In the genomic region with DNA sequence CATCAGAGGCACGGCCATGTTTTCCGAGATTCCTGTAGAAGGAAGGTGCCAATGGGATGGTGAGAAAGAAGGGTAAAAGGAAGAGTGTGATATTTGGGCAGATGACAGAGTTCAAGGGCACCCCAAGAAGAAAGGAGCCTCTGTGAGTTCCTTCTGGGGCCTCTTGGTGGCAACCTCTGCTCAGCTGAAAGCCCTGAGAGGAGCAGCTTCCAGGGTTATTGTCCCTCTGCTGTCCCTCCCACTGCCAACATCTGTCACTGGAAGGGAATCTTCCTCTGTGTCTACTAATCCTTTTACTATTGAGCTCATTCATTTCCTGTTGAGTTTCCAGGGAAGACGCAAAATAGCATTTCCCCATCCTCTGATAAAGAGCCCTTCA, we compare ENCODE assay signal across 2 cellular contexts.
TF ChIP-seq lines count a peak whose summit lies in the region.

No MANE protein-coding gene starts in this region.

TF ChIP-seq in IMR-90, 13 proteins besides CTCF, POLR2A, EP300 and RAD21:
- no peak for TF ChIP-seq CHD1 (IDR thresholded peaks at IDR 0.05; ENCODE audit: low read depth, low read length)
- no peak for TF ChIP-seq NFE2L2 (IDR thresholded peaks at IDR 0.05; ENCODE audit: low read depth, low read length)
- TF ChIP-seq RFX5 (IDR thresholded peaks at IDR 0.05; ENCODE audit: low read depth, low read length) = no peak
- no peak for TF ChIP-seq FOS (IDR thresholded peaks at IDR 0.05; ENCODE audit: low read depth, low read length)
- TF ChIP-seq MAZ (IDR thresholded peaks at IDR 0.05; ENCODE audit: borderline replicate concordance, low read depth, low read length) = no peak
- TF ChIP-seq, protein P1, sequence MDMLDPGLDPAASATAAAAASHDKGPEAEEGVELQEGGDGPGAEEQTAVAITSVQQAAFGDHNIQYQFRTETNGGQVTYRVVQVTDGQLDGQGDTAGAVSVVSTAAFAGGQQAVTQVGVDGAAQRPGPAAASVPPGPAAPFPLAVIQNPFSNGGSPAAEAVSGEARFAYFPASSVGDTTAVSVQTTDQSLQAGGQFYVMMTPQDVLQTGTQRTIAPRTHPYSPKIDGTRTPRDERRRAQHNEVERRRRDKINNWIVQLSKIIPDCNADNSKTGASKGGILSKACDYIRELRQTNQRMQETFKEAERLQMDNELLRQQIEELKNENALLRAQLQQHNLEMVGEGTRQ (IDR thresholded peaks at IDR 0.05; ENCODE audit: low read depth, low read length) = no peak
- TF ChIP-seq MAFK (IDR thresholded peaks at IDR 0.05; ENCODE audit: low read depth, low read length) = no peak
- TF ChIP-seq CEBPB (IDR thresholded peaks at IDR 0.05; ENCODE audit: low read depth, low read length) = no peak
- TF ChIP-seq MXI1 (IDR thresholded peaks at IDR 0.05; ENCODE audit: borderline replicate concordance, low read depth, low read length) = no peak
- TF ChIP-seq RCOR1 (IDR thresholded peaks at IDR 0.05; ENCODE audit: insufficient replicate concordance, low read length) = no peak
- TF ChIP-seq BHLHE40 (IDR thresholded peaks at IDR 0.05; ENCODE audit: low read depth, low read length) = no peak
- no peak for TF ChIP-seq SMC3 (IDR thresholded peaks at IDR 0.05; ENCODE audit: low read depth, low read length)
- TF ChIP-seq, protein P2, sequence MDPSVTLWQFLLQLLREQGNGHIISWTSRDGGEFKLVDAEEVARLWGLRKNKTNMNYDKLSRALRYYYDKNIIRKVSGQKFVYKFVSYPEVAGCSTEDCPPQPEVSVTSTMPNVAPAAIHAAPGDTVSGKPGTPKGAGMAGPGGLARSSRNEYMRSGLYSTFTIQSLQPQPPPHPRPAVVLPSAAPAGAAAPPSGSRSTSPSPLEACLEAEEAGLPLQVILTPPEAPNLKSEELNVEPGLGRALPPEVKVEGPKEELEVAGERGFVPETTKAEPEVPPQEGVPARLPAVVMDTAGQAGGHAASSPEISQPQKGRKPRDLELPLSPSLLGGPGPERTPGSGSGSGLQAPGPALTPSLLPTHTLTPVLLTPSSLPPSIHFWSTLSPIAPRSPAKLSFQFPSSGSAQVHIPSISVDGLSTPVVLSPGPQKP (IDR thresholded peaks at IDR 0.05; ENCODE audit: borderline replicate concordance, low read depth, low read length) = no peak

TF ChIP-seq in WTC11, 78 proteins besides CTCF, POLR2A, EP300 and RAD21:
- TF ChIP-seq, protein P3, sequence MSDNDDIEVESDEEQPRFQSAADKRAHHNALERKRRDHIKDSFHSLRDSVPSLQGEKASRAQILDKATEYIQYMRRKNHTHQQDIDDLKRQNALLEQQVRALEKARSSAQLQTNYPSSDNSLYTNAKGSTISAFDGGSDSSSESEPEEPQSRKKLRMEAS (CRISPR knock-in tag; IDR thresholded peaks at IDR 0.05) = no peak
- TF ChIP-seq, protein P4, sequence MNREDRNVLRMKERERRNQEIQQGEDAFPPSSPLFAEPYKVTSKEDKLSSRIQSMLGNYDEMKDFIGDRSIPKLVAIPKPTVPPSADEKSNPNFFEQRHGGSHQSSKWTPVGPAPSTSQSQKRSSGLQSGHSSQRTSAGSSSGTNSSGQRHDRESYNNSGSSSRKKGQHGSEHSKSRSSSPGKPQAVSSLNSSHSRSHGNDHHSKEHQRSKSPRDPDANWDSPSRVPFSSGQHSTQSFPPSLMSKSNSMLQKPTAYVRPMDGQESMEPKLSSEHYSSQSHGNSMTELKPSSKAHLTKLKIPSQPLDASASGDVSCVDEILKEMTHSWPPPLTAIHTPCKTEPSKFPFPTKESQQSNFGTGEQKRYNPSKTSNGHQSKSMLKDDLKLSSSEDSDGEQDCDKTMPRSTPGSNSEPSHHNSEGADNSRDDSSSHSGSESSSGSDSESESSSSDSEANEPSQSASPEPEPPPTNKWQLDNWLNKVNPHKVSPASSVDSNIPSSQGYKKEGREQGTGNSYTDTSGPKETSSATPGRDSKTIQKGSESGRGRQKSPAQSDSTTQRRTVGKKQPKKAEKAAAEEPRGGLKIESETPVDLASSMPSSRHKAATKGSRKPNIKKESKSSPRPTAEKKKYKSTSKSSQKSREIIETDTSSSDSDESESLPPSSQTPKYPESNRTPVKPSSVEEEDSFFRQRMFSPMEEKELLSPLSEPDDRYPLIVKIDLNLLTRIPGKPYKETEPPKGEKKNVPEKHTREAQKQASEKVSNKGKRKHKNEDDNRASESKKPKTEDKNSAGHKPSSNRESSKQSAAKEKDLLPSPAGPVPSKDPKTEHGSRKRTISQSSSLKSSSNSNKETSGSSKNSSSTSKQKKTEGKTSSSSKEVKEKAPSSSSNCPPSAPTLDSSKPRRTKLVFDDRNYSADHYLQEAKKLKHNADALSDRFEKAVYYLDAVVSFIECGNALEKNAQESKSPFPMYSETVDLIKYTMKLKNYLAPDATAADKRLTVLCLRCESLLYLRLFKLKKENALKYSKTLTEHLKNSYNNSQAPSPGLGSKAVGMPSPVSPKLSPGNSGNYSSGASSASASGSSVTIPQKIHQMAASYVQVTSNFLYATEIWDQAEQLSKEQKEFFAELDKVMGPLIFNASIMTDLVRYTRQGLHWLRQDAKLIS (CRISPR knock-in tag; IDR thresholded peaks at IDR 0.05; ENCODE audit: borderline replicate concordance) = no peak
- TF ChIP-seq, protein P5, sequence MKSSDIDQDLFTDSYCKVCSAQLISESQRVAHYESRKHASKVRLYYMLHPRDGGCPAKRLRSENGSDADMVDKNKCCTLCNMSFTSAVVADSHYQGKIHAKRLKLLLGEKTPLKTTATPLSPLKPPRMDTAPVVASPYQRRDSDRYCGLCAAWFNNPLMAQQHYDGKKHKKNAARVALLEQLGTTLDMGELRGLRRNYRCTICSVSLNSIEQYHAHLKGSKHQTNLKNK (CRISPR knock-in tag; IDR thresholded peaks at IDR 0.05) = no peak
- TF ChIP-seq ZBTB21 (CRISPR knock-in tag; IDR thresholded peaks at IDR 0.05; ENCODE audit: borderline replicate concordance) (no peak), JUN (CRISPR knock-in tag; IDR thresholded peaks at IDR 0.05) (no peak), ETV6 (CRISPR knock-in tag; IDR thresholded peaks at IDR 0.05) (no peak), OVOL2 (CRISPR knock-in tag; IDR thresholded peaks at IDR 0.05; ENCODE audit: borderline replicate concordance) (no peak), GTF2I (CRISPR knock-in tag; conservative IDR thresholded peaks at IDR 0.05) (no peak), RELA (CRISPR knock-in tag; IDR thresholded peaks at IDR 0.05; ENCODE audit: borderline replicate concordance) (no peak), TEAD4 (CRISPR knock-in tag; IDR thresholded peaks at IDR 0.05) (no peak)
- TF ChIP-seq, protein P1 (CRISPR knock-in tag; IDR thresholded peaks at IDR 0.05) = no peak
- TF ChIP-seq, protein P6, sequence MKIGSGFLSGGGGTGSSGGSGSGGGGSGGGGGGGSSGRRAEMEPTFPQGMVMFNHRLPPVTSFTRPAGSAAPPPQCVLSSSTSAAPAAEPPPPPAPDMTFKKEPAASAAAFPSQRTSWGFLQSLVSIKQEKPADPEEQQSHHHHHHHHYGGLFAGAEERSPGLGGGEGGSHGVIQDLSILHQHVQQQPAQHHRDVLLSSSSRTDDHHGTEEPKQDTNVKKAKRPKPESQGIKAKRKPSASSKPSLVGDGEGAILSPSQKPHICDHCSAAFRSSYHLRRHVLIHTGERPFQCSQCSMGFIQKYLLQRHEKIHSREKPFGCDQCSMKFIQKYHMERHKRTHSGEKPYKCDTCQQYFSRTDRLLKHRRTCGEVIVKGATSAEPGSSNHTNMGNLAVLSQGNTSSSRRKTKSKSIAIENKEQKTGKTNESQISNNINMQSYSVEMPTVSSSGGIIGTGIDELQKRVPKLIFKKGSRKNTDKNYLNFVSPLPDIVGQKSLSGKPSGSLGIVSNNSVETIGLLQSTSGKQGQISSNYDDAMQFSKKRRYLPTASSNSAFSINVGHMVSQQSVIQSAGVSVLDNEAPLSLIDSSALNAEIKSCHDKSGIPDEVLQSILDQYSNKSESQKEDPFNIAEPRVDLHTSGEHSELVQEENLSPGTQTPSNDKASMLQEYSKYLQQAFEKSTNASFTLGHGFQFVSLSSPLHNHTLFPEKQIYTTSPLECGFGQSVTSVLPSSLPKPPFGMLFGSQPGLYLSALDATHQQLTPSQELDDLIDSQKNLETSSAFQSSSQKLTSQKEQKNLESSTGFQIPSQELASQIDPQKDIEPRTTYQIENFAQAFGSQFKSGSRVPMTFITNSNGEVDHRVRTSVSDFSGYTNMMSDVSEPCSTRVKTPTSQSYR (CRISPR knock-in tag; IDR thresholded peaks at IDR 0.05) = no peak
- TF ChIP-seq, protein P7, sequence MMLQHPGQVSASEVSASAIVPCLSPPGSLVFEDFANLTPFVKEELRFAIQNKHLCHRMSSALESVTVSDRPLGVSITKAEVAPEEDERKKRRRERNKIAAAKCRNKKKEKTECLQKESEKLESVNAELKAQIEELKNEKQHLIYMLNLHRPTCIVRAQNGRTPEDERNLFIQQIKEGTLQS (CRISPR knock-in tag; conservative IDR thresholded peaks at IDR 0.05) = no peak
TF ChIP-seq in WTC11: peak in this region for 0.
